In the genomic region with DNA sequence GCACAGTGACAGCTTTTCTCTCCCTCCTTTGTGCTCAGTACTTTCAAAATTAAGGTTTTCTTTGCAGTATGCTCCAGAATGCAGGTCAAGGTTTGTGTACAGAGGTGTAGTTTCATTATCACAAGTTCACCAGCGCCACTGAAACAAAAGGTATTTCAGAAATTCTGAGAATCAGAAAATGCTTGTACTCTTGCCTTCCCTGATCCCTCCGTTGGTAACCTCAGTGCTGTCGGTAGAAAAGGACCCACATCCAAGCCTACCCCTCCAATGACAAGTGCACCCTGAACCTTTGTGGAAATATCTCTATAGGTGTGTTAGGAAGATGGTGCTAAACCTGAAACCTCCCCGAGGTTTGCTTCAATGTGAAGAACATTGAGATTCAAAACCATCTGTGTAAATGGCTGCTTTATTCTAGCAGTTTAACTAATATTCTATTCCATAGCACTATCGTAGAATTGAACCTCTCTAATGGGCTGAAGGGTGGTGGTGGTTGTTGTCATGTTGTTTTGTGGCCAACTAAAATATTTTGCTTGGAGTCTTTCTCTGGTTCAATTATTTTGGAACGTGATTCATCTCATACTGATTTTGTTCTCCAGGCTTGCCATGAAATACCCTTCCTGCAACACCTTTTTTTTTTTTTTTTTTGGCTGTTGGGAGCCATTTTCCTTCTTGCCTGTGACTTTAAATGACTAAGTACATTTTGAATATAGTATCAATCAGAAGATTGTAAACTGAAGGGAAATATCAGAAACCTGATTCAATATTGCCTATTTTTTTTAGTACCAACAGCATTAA, we compare ENCODE assay signal across 9 cellular contexts. TPM values are rescaled to one million over a fixed set of nuclear protein-coding genes. Genes with fewer than 3 reads are reported as not detected.
DNase-seq lines count a peak whose midpoint lies in the region; ATAC-seq and TF ChIP-seq lines count a peak whose summit lies in the region.
"Had no signal": no experiment of that assay in that cellular context is flagged by ENCODE, and none has a peak within 500 bp of the region (broad histone marks: within the 10 kb centered on the region; RNA-seq: fewer than 3 reads in every experiment).

No MANE protein-coding gene starts in this region.

- POLR2A ChIA-PET in HEK293 (lab: Yijun Ruan, JAX) = no interaction called here

- ATAC-seq in lower lobe of right lung = no peak
- no peak for ATAC-seq in GM19023 (IDR thresholded peaks at IDR 0.05; ENCODE audit: unreplicated experiment)

- in situ Hi-C loops in Caki2 (cut with HindIII; ENCODE audit: low pct_unique_long_range_greater_than_20kb, low sequenced_read_pairs) = no loop called here

- H3K4me3 ChIP-seq in HEK293 (ENCODE audit: low read depth, low read length) (no peak overlapping the region), adipocyte (ENCODE audit: low read length) (no peak overlapping the region), lower lobe of right lung (peak overlapping the region; percentile 35)

- intact Hi-C loops in lower lobe of right lung (cut with DNase I) = no loop called here

- H3K4me1 ChIP-seq in HEK293 (ENCODE audit: control insufficient read depth, insufficient read depth, low read length) (peaks cover 14% of the 10 kb centered on the region), adipocyte (ENCODE audit: control insufficient read depth, insufficient read depth, low read length) (peaks cover 52% of the 10 kb centered on the region), lower lobe of right lung (peaks cover 16% of the 10 kb centered on the region)

- H3K36me3 ChIP-seq in HEK293 (ENCODE audit: control insufficient read depth in 2 of 2, insufficient read depth in 1 of 2, low read length in 2 of 2) (no peaks in the 10 kb centered on the region), adipocyte (ENCODE audit: control insufficient read depth, insufficient read depth, low read length, severe bottlenecking) (no peaks in the 10 kb centered on the region), lower lobe of right lung (no peaks in the 10 kb centered on the region)

- no peak overlapping the region for H3K9ac ChIP-seq in adipocyte (ENCODE audit: low read length)

- H3K9me3 ChIP-seq in HEK293 (ENCODE audit: control insufficient read depth, insufficient read depth, low read depth, low read length) (no peaks in the 10 kb centered on the region), adipocyte (ENCODE audit: control insufficient read depth, low read length) (no peaks in the 10 kb centered on the region), lower lobe of right lung (no peaks in the 10 kb centered on the region)

- peak; percentile 3 for DNase-seq in Caki2 (ENCODE audit: low read depth)
- DNase-seq in adipocyte (ENCODE audit: low read depth) = peak; percentile 55
- no peak for DNase-seq in lower lobe of right lung
- DNase-seq in anterior cingulate cortex (lab: John Stamatoyannopoulos, UW) = no peak
- DNase-seq in activated gamma-delta T cell (lab: John Stamatoyannopoulos, UW) = no peak
- no peak for DNase-seq in DMS153 (lab: John Stamatoyannopoulos, UW)
- DNase-seq: KBM-7 had no signal

- H3K27me3 ChIP-seq in adipocyte (replicated peaks; ENCODE audit: control insufficient read depth, insufficient read depth, low read length) (no peaks in the 10 kb centered on the region), lower lobe of right lung (ENCODE audit: low read depth) (no peaks in the 10 kb centered on the region)

- H3K27ac ChIP-seq in HEK293 (ENCODE audit: extremely low read depth, low read depth, low read length) = no peak overlapping the region
- peak overlapping the region; percentile 38 for H3K27ac ChIP-seq in lower lobe of right lung

- TF ChIP-seq CTCF in HEK293 (tag by site-specific recombination; IDR thresholded peaks at IDR 0.05) = no peak
- no peak for TF ChIP-seq CTCF in lower lobe of right lung (IDR thresholded peaks at IDR 0.05)

- CTCF ChIA-PET in HEK293 (lab: Yijun Ruan, JAX) = interaction anchor here (1.1 kb wide), 1 partner anchor 392 kb away, joined by 3 read pairs; no protein-coding TSS in a partner anchor

TF ChIP-seq in HEK293, 187 proteins besides CTCF, POLR2A, EP300 and RAD21:
- peak; percentile 41; the same call in 1 of the 2 replicates for TF ChIP-seq ZNF600 (tag by site-specific recombination; IDR thresholded peaks at IDR 0.05)
- TF ChIP-seq ZXDB (tag by site-specific recombination; IDR thresholded peaks at IDR 0.05) = no peak

RNA-seq across cellular contexts. Expression of a gene that starts 20.7 kb away (rescaled TPM):
- total RNA-seq in Caki2 (2014; rRNA removed; shearing (Covaris generic); ENCODE audit: low replicate concordance) = 23.6 and 38.7 TPM in 2 replicates
- total RNA-seq in lower lobe of right lung = 89.6 TPM

Comparison
In these comparisons a context has a peak if more than half of its experiments do, and no peak if none do; other contexts are left out.
1. DNase-seq: peak in Caki2 (single experiment) and adipocyte (single experiment); none in lower lobe of right lung (single experiment), anterior cingulate cortex (0 of 58), activated gamma-delta T cell (single experiment) and DMS153 (single experiment).